11 cellular contexts compared by ENCODE assay signal in the genomic region with DNA sequence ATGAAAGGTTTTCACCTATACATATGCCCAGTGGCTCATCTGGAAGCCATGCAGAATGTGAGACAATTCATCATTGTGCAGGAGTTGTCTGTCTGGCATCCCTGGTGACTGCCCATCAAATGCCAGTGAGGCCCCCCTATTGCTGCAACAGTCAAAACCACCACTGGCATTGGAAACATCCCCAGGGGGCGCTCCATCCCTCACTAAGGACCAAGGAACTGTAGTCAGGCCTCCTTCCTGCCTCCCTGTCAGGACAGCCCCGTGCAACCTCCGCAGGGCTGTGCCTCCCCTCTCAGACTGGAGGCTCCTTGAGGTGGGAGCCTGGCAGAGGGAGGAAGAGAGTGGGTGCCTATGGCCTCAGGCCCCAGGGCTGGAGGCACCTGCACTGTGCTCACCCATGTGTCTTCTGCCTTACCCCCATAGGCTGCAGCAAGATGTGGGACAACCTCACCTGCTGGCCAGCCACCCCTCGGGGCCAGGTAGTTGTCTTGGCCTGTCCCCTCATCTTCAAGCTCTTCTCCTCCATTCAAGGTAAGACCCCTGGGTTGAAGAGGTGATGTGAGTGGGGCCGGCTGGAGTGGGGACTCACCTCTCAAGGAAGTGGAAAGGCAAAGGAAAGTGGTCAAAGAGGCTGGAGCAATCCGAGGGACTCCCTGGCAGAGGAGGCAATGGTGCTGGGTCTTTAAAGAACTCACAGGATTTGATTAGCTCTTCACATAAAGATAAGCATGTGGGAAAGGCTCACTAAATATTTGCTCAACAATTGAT. TPM values are rescaled to one million over a fixed set of nuclear protein-coding genes. Genes with fewer than 3 reads are reported as not detected.
A peak's percentile ranks its signal among the peaks of the same experiment; 100 is the strongest.
DNase-seq lines count a peak whose midpoint lies in the region; ATAC-seq and TF ChIP-seq lines count a peak whose summit lies in the region.
"Had no signal": no experiment of that assay in that cellular context is flagged by ENCODE, and none has a peak within 500 bp of the region (broad histone marks: within the 10 kb centered on the region; RNA-seq: fewer than 3 reads in every experiment).

No MANE protein-coding gene starts in this region.

- H3K27me3 ChIP-seq in upper lobe of right lung: no peaks in the 10 kb centered on the region

- no peak for TF ChIP-seq CTCF in upper lobe of right lung (IDR thresholded peaks at IDR 0.05)

- CTCF ChIA-PET in T-cell (lab: Charles Lee): interaction anchor here (0.6 to 1.5 kb wide), 3 partner anchors 16 to 94 kb away, joined by 3 to 5 read pairs (median 4); a partner anchor contains a TSS

- H3K36me3 Mint-ChIP-seq in T-cell: peaks cover 32% of the 10 kb centered on the region

- no peaks in the 10 kb centered on the region for H3K9me3 ChIP-seq in upper lobe of right lung

- peaks cover 7% of the 10 kb centered on the region for H3K36me3 ChIP-seq in upper lobe of right lung

- peak in 3 of 4 experiments; percentile 56 to 64 (median 58) for ATAC-seq in T-cell (replicated peaks in 1 of 4)
- peak; percentile 18 for ATAC-seq in upper lobe of right lung
- ATAC-seq in HG03159 (IDR thresholded peaks at IDR 0.05; ENCODE audit: unreplicated experiment): no peak

- H3K9me3 Mint-ChIP-seq in T-cell: no peaks in the 10 kb centered on the region

- intact Hi-C loops in upper lobe of right lung (cut with DNase I): no loop called here

- no peak overlapping the region for H3K4me3 ChIP-seq in upper lobe of right lung

- peak overlapping the region in 1 of 3 donors; percentile 77 for H3K4me3 Mint-ChIP-seq in T-cell

- POLR2A ChIA-PET in T-cell (lab: Charles Lee): no interaction called here

- peaks cover 2% of the 10 kb centered on the region for H3K4me1 ChIP-seq in upper lobe of right lung

- H3K27ac ChIP-seq in upper lobe of right lung: peak overlapping the region; percentile 51

- DNase-seq in stimulated activated naive CD4-positive, alpha-beta T cell (lab: John Stamatoyannopoulos, UW): peak in 5 of 6 experiments; percentile 8 to 44 (median 19)
- DNase-seq in stimulated activated naive CD4-positive, alpha-beta T cell treated with Interleukin-2 at 50 U/mL for 16 hours (lab: John Stamatoyannopoulos, UW): no peak
- DNase-seq in T-cell (peak in 23 of 34 experiments; percentile 17 to 61 (median 38)), upper lobe of right lung (no peak), ecto neural progenitor cell (ENCODE audit: low spot score) (no peak), NCI-H1048 (lab: John Stamatoyannopoulos, UW) (no peak)
- DNase-seq in effector CD4-positive, alpha-beta T cell: peak; percentile 20
- DNase-seq: cortex of kidney, NCI-H187, retina had no signal

- H3K27me3 Mint-ChIP-seq in T-cell: no peaks in the 10 kb centered on the region

- H3K4me1 Mint-ChIP-seq in T-cell: peaks cover 33 to 47% (median 40%) of the 10 kb centered on the region in 3 donors

- H3K27ac Mint-ChIP-seq in T-cell: peak overlapping the region; percentile 96 to 97

RNA-seq across cellular contexts. Expression of a gene that starts 16.5 kb away (rescaled TPM):
- total RNA-seq in T-cell (10 to 100 TPM; 68.0 to 92.4 (median 76.1) TPM), upper lobe of right lung (184 TPM)

Comparison
In these comparisons a context has a peak if more than half of its experiments do, and no peak if none do; other contexts are left out.
1. DNase-seq: peak in stimulated activated naive CD4-positive, alpha-beta T cell (5 of 6), T-cell (23 of 34) and effector CD4-positive, alpha-beta T cell (single experiment); none in stimulated activated naive CD4-positive, alpha-beta T cell treated with Interleukin-2 at 50 U/mL for 16 hours (single experiment), upper lobe of right lung (single experiment), ecto neural progenitor cell (single experiment) and NCI-H1048 (single experiment).